18 cellular contexts compared by ENCODE assay signal in genomic region chr20:33724439-33725094, GRCh38. TPM values are rescaled to one million over a fixed set of nuclear protein-coding genes. Genes with fewer than 3 reads are reported as not detected.
DNase-seq lines count a peak whose midpoint lies in the region; ATAC-seq, FAIRE-seq and TF ChIP-seq lines count a peak whose summit lies in the region.
"Had no signal": no experiment of that assay in that cellular context is flagged by ENCODE, and none has a peak within 500 bp of the region (broad histone marks: within the 10 kb centered on the region; RNA-seq: fewer than 3 reads in every experiment).

No MANE protein-coding gene starts in this region.

- no peak for ATAC-seq in GM19023 (IDR thresholded peaks at IDR 0.05; ENCODE audit: unreplicated experiment)
- ATAC-seq: Panc1 had no signal

- H3K36me3 ChIP-seq in small intestine (ENCODE audit: control insufficient read depth in 2 of 2, insufficient read depth in 2 of 2, low read length in 2 of 2) = no peaks in the 10 kb centered on the region
- H3K36me3 ChIP-seq: brain microvascular endothelial cell had no signal

- H3K9me3 ChIP-seq in small intestine (ENCODE audit: control insufficient read depth, low read depth) = no peaks in the 10 kb centered on the region

- WGBS in small intestine, 3 donors = 54 to 77% (median 69%) methylated on average over 14 of the region's 14 CpGs

- no peak for TF ChIP-seq CTCF in fibroblast of pulmonary artery (IDR thresholded peaks at IDR 0.05; ENCODE audit: low read length, missing control alignments)

- no peaks in the 10 kb centered on the region for H3K27me3 ChIP-seq in small intestine (ENCODE audit: control insufficient read depth in 2 of 2, insufficient read depth in 2 of 2, low read length in 2 of 2)
- H3K27me3 ChIP-seq: brain microvascular endothelial cell, dorsolateral prefrontal cortex had no signal

- peak; percentile 58 for DNase-seq in HuH-7.5 (ENCODE audit: low spot score)
- DNase-seq in SK-MEL-5 (ENCODE audit: low read depth, low spot score) = peak; percentile 88
- DNase-seq in fibroblast of pulmonary artery (ENCODE audit: low read depth) = peak; percentile 39
- DNase-seq in small intestine = peak; percentile 72
- no peak for DNase-seq in NCI-H1694 treated with DMSO at 0.1 percent for 48 hours (lab: John Stamatoyannopoulos, UW)
- DNase-seq in RKO (ENCODE audit: low spot score) = no peak
- DNase-seq: activated CD4-positive, alpha-beta memory T cell treated with anti-CD3 and anti-CD28 coated beads for 36 hours; activated naive CD8-positive, alpha-beta T cell treated with anti-CD3 and anti-CD28 coated beads for 36 hours; activated T-cell treated with anti-CD3 and anti-CD28 coated beads, Interleukin-2, amount 50 U/mL, for 48 hours; brain microvascular endothelial cell; dorsolateral prefrontal cortex; NCI-H748 treated with DMSO at 0.1 percent for 48 hours; occipital lobe; stimulated activated CD4-positive, alpha-beta T cell treated with anti-CD3 and anti-CD28 coated beads, Interleukin-2, amount 100 ng/mL, for 48 hours; substantia nigra; SW 1271 had no signal

- in situ Hi-C loops in SK-MEL-5 (cut with HindIII; ENCODE audit: low pct_unique_long_range_greater_than_20kb, low sequenced_read_pairs) = no loop called here

- no peaks in the 10 kb centered on the region for H3K4me1 ChIP-seq in small intestine (ENCODE audit: control insufficient read depth in 2 of 2, insufficient read depth in 1 of 2, low read depth in 1 of 2, low read length in 1 of 2)

- H3K27ac ChIP-seq in small intestine (ENCODE audit: low read depth in 1 of 2, low read length in 1 of 2) = peak overlapping the region in 1 of 2 donors; percentile 34
- H3K27ac ChIP-seq: brain microvascular endothelial cell, dorsolateral prefrontal cortex had no signal

- H3K4me3 ChIP-seq in fibroblast of pulmonary artery (replicated peaks; ENCODE audit: low read depth, low read length) (no peak overlapping the region), small intestine (ENCODE audit: low read depth in 1 of 2, low read length in 2 of 2) (no peak overlapping the region)
- H3K4me3 ChIP-seq: dorsolateral prefrontal cortex had no signal

- FAIRE-seq in small intestine (lab: Jason Lieb, UNC) = no peak

RNA-seq across cellular contexts. Expression of gene PXMP4, which starts 4.5 kb away (rescaled TPM):
- total RNA-seq in SK-MEL-5 (2014; rRNA removed; shearing (Covaris generic)) = 10.0 and 11.5 TPM in 2 replicates
- 8.6 and 15.3 TPM in 2 replicates for polyA plus RNA-seq in SK-MEL-5 (2015; cell fraction: cytosol; rRNA removed)
- 1.1 and 1.9 TPM in 2 replicates for polyA plus RNA-seq in SK-MEL-5 (2015; cell fraction: nucleus; rRNA removed)
- 1 to 10 TPM; 5.4 to 8.7 (median 7.2) TPM for polyA plus RNA-seq in small intestine

RNA-seq across cellular contexts. Expression of gene ZNF341, which starts 7.2 kb away (rescaled TPM):
- total RNA-seq in SK-MEL-5 (2014; rRNA removed; shearing (Covaris generic)) = 1.6 and 1.7 TPM in 2 replicates
- 3.8 and 4.4 TPM in 2 replicates for polyA plus RNA-seq in SK-MEL-5 (2015; cell fraction: cytosol; rRNA removed)
- 6.3 and 7.4 TPM in 2 replicates for polyA plus RNA-seq in SK-MEL-5 (2015; cell fraction: nucleus; rRNA removed)
- 1 to 10 TPM; 3.2 to 4.4 (median 3.6) TPM for polyA plus RNA-seq in small intestine

RNA-seq across cellular contexts. Expression of gene E2F1, which starts 38.4 kb away (rescaled TPM):
- total RNA-seq in SK-MEL-5 (2014; rRNA removed; shearing (Covaris generic)) = 16.7 and 18.9 TPM in 2 replicates
- polyA plus RNA-seq in SK-MEL-5 (2015; cell fraction: cytosol; rRNA removed) = 33.9 and 34.1 TPM in 2 replicates
- 58.5 and 61.2 TPM in 2 replicates for polyA plus RNA-seq in SK-MEL-5 (2015; cell fraction: nucleus; rRNA removed)
- 10 to 100 TPM in 1 of 3 donors, 1 to 10 TPM in 2; 2.2 to 10.9 (median 2.5) TPM for polyA plus RNA-seq in small intestine

RNA-seq across cellular contexts. Expression of gene NECAB3, which starts 50.3 kb away (rescaled TPM):
- total RNA-seq in SK-MEL-5 (2014; rRNA removed; shearing (Covaris generic)) = 63.1 and 78.9 TPM in 2 replicates
- 71.2 and 79.4 TPM in 2 replicates for polyA plus RNA-seq in SK-MEL-5 (2015; cell fraction: cytosol; rRNA removed)
- polyA plus RNA-seq in SK-MEL-5 (2015; cell fraction: nucleus; rRNA removed) = 327 and 354 TPM in 2 replicates
- polyA plus RNA-seq in small intestine = 10 to 100 TPM; 30.6 to 54.8 (median 53.8) TPM

RNA-seq across cellular contexts. Expression of gene ACTL10, which starts 57.8 kb away (rescaled TPM):
- not detected in 2 replicates for total RNA-seq in SK-MEL-5 (2014; rRNA removed; shearing (Covaris generic))
- 0.37 TPM in 1 of 2 replicates, not detected in the other for polyA plus RNA-seq in SK-MEL-5 (2015; cell fraction: cytosol; rRNA removed)
- not detected in 2 replicates for polyA plus RNA-seq in SK-MEL-5 (2015; cell fraction: nucleus; rRNA removed)
- polyA plus RNA-seq in small intestine = 1 to 10 TPM in 2 of 3 donors, under 1 TPM in 1; 0.89 to 5.4 (median 1.6) TPM

Comparison
In these comparisons a context has a peak if more than half of its experiments do, and no peak if none do; other contexts are left out.
1. DNase-seq: peak in HuH-7.5 (single experiment), SK-MEL-5 (single experiment), fibroblast of pulmonary artery (single experiment) and small intestine (single experiment); none in NCI-H1694 treated with DMSO at 0.1 percent for 48 hours (single experiment) and RKO (single experiment).